ENCODE assay signal across 17 cellular contexts in the genomic region with DNA sequence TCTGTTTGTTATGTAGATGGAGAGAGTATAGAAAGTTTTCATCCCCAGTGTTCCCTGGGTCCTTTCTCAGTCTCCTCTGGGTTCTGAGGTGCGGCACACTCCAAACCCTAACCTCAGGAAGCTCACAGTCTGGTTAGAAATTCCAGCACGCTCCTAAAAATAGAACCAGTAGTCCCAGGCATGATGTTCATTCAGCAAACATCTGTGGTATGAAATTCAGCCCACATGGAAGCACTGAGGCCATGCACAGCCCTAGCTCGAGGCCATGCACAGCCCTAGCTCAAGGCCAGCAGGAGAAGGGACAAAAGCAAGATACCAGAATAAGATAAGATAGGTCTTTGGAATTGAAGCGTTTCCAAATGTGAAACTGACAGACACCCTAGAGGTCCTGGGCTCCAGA.
DNase-seq lines count a peak whose midpoint lies in the region; ATAC-seq and TF ChIP-seq lines count a peak whose summit lies in the region.
"Had no signal": no experiment of that assay in that cellular context is flagged by ENCODE, and none has a peak within 500 bp of the region (broad histone marks: within the 10 kb centered on the region; RNA-seq: fewer than 3 reads in every experiment).

No MANE protein-coding gene starts in this region.

- H3K27ac Mint-ChIP-seq in osteocyte (ENCODE audit: unreplicated experiment), result peak overlapping the region; percentile 83
- H3K27ac Mint-ChIP-seq: natural killer cell treated with Interleukin-12 subunit alpha and Interleukin-12 subunit beta and Interleukin-15 and Interleukin-18, amount 100 ng/mL, for 72 hours; T-helper 2 cell treated with Interferon-gamma antibody and Interleukin-4, amounts not matched to agents 5 μg/mL and 100 μg/mL, for 36 hours had no signal

- H4K20me1 ChIP-seq in SK-N-SH (ENCODE audit: insufficient read depth), result no peaks in the 10 kb centered on the region

- no peaks in the 10 kb centered on the region for H3K9me3 Mint-ChIP-seq in osteocyte (ENCODE audit: unreplicated experiment)
- H3K9me3 Mint-ChIP-seq: natural killer cell treated with Interleukin-12 subunit alpha and Interleukin-12 subunit beta and Interleukin-15 and Interleukin-18, amount 100 ng/mL, for 72 hours; T-helper 2 cell treated with Interferon-gamma antibody and Interleukin-4, amounts not matched to agents 5 μg/mL and 100 μg/mL, for 36 hours had no signal

- H3K4me3 ChIP-seq in SK-N-SH (ENCODE audit: low read depth in 2 of 2, low read length in 1 of 2), result no peak overlapping the region
- H3K4me3 ChIP-seq: esophagus muscularis mucosa, skin epidermis, testis had no signal

- POLR2A ChIA-PET in SK-N-SH (lab: Yijun Ruan, JAX), result no interaction called here

- peaks cover 48% of the 10 kb centered on the region for H3K4me1 Mint-ChIP-seq in osteocyte (ENCODE audit: unreplicated experiment)

- peaks cover 7 to 15% of the 10 kb centered on the region in 2 experiments; a peak in 3 of 4 replicates for H3K4me1 ChIP-seq in SK-N-SH (ENCODE audit: control insufficient read depth in 1 of 2, insufficient read depth in 2 of 2, low read depth in 1 of 2, low read length in 1 of 2)
- H3K4me1 ChIP-seq: testis had no signal

- ATAC-seq in HG02973 (IDR thresholded peaks at IDR 0.05; ENCODE audit: unreplicated experiment), result no peak
- ATAC-seq: natural killer cell treated with Interleukin-12 subunit alpha and Interleukin-12 subunit beta and Interleukin-15 and Interleukin-18, amount 100 ng/mL, for 72 hours had no signal

- no peak overlapping the region for H3K4me2 ChIP-seq in SK-N-SH

- TF ChIP-seq CTCF in SK-N-SH (IDR thresholded peaks at IDR 0.05) (no peak), osteocyte (IDR thresholded peaks at IDR 0.05) (no peak)

- H3K9me2 ChIP-seq in SK-N-SH, result no peaks in the 10 kb centered on the region

- no peak overlapping the region for H3K9ac ChIP-seq in SK-N-SH

- 68% methylated on average over 4 of the region's 4 CpGs for whole genome bisulfite sequencing in SK-N-SH (ENCODE audit: low lambda C conversion rate)

- H3K27me3 ChIP-seq in SK-N-SH (ENCODE audit: insufficient read depth), result no peaks in the 10 kb centered on the region
- H3K27me3 ChIP-seq: esophagus muscularis mucosa, testis had no signal

- no peak for TF ChIP-seq RAD21 in SK-N-SH (IDR thresholded peaks at IDR 0.05; ENCODE audit: low read length)

- H3K4me3 Mint-ChIP-seq in osteocyte (ENCODE audit: unreplicated experiment), result peak overlapping the region; percentile 0
- H3K4me3 Mint-ChIP-seq: natural killer cell treated with Interleukin-12 subunit alpha and Interleukin-12 subunit beta and Interleukin-15 and Interleukin-18, amount 100 ng/mL, for 72 hours; T-helper 2 cell treated with Interferon-gamma antibody and Interleukin-4, amounts not matched to agents 5 μg/mL and 100 μg/mL, for 36 hours had no signal

- peaks cover 13% of the 10 kb centered on the region for H3F3A ChIP-seq in SK-N-SH (replicated peaks; ENCODE audit: insufficient read depth)

- H2AFZ ChIP-seq in SK-N-SH (ENCODE audit: low read depth), result no peak overlapping the region

- no peaks in the 10 kb centered on the region for H3K36me3 ChIP-seq in SK-N-SH (replicated peaks in 1 of 2; ENCODE audit: control insufficient read depth in 1 of 2, insufficient read depth in 2 of 2, low read length in 1 of 2)
- H3K36me3 ChIP-seq: esophagus muscularis mucosa had no signal

- H3K79me2 ChIP-seq in SK-N-SH (ENCODE audit: insufficient read depth), result no peaks in the 10 kb centered on the region

- H3K36me3 Mint-ChIP-seq in osteocyte (ENCODE audit: unreplicated experiment), result peaks cover 4% of the 10 kb centered on the region
- H3K36me3 Mint-ChIP-seq: natural killer cell treated with Interleukin-12 subunit alpha and Interleukin-12 subunit beta and Interleukin-15 and Interleukin-18, amount 100 ng/mL, for 72 hours had no signal

- no peaks in the 10 kb centered on the region for H3K27me3 Mint-ChIP-seq in osteocyte (ENCODE audit: unreplicated experiment)
- H3K27me3 Mint-ChIP-seq: natural killer cell treated with Interleukin-12 subunit alpha and Interleukin-12 subunit beta and Interleukin-15 and Interleukin-18, amount 100 ng/mL, for 72 hours had no signal

- H3K27ac ChIP-seq in SK-N-SH (ENCODE audit: low read depth in 2 of 2, low read length in 1 of 2), result peak overlapping the region in 1 of 2 experiments; percentile 53; a peak in 2 of 4 replicates
- H3K27ac ChIP-seq: esophagus muscularis mucosa, skin epidermis, testis had no signal

- no peaks in the 10 kb centered on the region for H3K9me3 ChIP-seq in SK-N-SH
- H3K9me3 ChIP-seq: esophagus muscularis mucosa, testis had no signal

- TF ChIP-seq EP300 in SK-N-SH (IDR thresholded peaks at IDR 0.05; ENCODE audit: borderline replicate concordance in 1 of 2, low read depth in 1 of 2, low read length in 1 of 2), result no peak

- CTCF ChIA-PET in SK-N-SH (lab: Yijun Ruan, JAX), result interaction anchor here (1.6 kb wide), 1 partner anchor 82 kb away, joined by 7 read pairs; a partner anchor contains a TSS

- peak; percentile 74 for DNase-seq in GM03348 (ENCODE audit: low spot score)
- DNase-seq in SK-N-SH, result no peak
- peak; percentile 88 for DNase-seq in fibroblast of peridontal ligament (ENCODE audit: extremely low read depth)
- no peak for DNase-seq in osteocyte (ENCODE audit: extremely low spot score, unreplicated experiment)
- no peak for DNase-seq in NCI-H1417 (lab: John Stamatoyannopoulos, UW)
- no peak for DNase-seq in NCI-H187 treated with DMSO at 0.1 percent for 48 hours (lab: John Stamatoyannopoulos, UW)
- no peak for DNase-seq in T-helper 9 cell
- DNase-seq: activated CD4-positive, alpha-beta T cell treated with anti-CD3 and anti-CD28 coated beads, Interleukin-2, amount 50 U/mL, for 4 hours; activated gamma-delta T cell; cerebellar nuclear complex; NCI-H345; testis had no signal

TF ChIP-seq in SK-N-SH, 30 proteins besides CTCF, POLR2A, EP300 and RAD21 (continues in another document):
- TF ChIP-seq, protein P1, sequence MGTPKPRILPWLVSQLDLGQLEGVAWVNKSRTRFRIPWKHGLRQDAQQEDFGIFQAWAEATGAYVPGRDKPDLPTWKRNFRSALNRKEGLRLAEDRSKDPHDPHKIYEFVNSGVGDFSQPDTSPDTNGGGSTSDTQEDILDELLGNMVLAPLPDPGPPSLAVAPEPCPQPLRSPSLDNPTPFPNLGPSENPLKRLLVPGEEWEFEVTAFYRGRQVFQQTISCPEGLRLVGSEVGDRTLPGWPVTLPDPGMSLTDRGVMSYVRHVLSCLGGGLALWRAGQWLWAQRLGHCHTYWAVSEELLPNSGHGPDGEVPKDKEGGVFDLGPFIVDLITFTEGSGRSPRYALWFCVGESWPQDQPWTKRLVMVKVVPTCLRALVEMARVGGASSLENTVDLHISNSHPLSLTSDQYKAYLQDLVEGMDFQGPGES (IDR thresholded peaks at IDR 0.05; ENCODE audit: low read depth, low read length), result no peak
- no peak for TF ChIP-seq SMC3 (IDR thresholded peaks at IDR 0.05; ENCODE audit: low read depth, low read length)
- TF ChIP-seq, protein P2, sequence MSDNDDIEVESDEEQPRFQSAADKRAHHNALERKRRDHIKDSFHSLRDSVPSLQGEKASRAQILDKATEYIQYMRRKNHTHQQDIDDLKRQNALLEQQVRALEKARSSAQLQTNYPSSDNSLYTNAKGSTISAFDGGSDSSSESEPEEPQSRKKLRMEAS (IDR thresholded peaks at IDR 0.05; ENCODE audit: low read depth), result peak; percentile 89
- TF ChIP-seq RFX5 (IDR thresholded peaks at IDR 0.05; ENCODE audit: low read length), result no peak
- no peak for TF ChIP-seq POLR2AphosphoS5 (IDR thresholded peaks at IDR 0.05; ENCODE audit: low read depth, low read length)
- TF ChIP-seq, protein P3, sequence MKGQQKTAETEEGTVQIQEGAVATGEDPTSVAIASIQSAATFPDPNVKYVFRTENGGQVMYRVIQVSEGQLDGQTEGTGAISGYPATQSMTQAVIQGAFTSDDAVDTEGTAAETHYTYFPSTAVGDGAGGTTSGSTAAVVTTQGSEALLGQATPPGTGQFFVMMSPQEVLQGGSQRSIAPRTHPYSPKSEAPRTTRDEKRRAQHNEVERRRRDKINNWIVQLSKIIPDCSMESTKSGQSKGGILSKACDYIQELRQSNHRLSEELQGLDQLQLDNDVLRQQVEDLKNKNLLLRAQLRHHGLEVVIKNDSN (IDR thresholded peaks at IDR 0.05; ENCODE audit: borderline replicate concordance, low read depth), result no peak
- TF ChIP-seq, protein P4, sequence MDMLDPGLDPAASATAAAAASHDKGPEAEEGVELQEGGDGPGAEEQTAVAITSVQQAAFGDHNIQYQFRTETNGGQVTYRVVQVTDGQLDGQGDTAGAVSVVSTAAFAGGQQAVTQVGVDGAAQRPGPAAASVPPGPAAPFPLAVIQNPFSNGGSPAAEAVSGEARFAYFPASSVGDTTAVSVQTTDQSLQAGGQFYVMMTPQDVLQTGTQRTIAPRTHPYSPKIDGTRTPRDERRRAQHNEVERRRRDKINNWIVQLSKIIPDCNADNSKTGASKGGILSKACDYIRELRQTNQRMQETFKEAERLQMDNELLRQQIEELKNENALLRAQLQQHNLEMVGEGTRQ (IDR thresholded peaks at IDR 0.05; ENCODE audit: borderline replicate concordance, low read depth, low read length), result no peak
- peak; percentile 53 for TF ChIP-seq TCF12 (IDR thresholded peaks at IDR 0.05)
- no peak for TF ChIP-seq ELF1 (IDR thresholded peaks at IDR 0.05)
- TF ChIP-seq, protein P5, sequence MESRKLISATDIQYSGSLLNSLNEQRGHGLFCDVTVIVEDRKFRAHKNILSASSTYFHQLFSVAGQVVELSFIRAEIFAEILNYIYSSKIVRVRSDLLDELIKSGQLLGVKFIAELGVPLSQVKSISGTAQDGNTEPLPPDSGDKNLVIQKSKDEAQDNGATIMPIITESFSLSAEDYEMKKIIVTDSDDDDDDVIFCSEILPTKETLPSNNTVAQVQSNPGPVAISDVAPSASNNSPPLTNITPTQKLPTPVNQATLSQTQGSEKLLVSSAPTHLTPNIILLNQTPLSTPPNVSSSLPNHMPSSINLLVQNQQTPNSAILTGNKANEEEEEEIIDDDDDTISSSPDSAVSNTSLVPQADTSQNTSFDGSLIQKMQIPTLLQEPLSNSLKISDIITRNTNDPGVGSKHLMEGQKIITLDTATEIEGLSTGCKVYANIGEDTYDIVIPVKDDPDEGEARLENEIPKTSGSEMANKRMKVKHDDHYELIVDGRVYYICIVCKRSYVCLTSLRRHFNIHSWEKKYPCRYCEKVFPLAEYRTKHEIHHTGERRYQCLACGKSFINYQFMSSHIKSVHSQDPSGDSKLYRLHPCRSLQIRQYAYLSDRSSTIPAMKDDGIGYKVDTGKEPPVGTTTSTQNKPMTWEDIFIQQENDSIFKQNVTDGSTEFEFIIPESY (IDR thresholded peaks at IDR 0.05; ENCODE audit: borderline replicate concordance, low read depth), result no peak
- no peak for TF ChIP-seq EZH2phosphoT487 (IDR thresholded peaks at IDR 0.05; ENCODE audit: borderline replicate concordance, low read depth)
- no peak for TF ChIP-seq GABPA (IDR thresholded peaks at IDR 0.05; ENCODE audit: low read depth)
- TF ChIP-seq TEAD4 (IDR thresholded peaks at IDR 0.05; ENCODE audit: borderline replicate concordance, insufficient read depth), result peak; percentile 41; the same call in 1 of the 2 replicates
- peak; percentile 23; the same call in 1 of the 2 replicates for TF ChIP-seq JUND (IDR thresholded peaks at IDR 0.05)
- no peak for TF ChIP-seq NFIC (IDR thresholded peaks at IDR 0.05; ENCODE audit: borderline replicate concordance)
- no peak for TF ChIP-seq RCOR1 (IDR thresholded peaks at IDR 0.05; ENCODE audit: low read length)

Comparison
In these comparisons a context has a peak if more than half of its experiments do, and no peak if none do; other contexts are left out.
1. DNase-seq: peak in GM03348 (single experiment) and fibroblast of peridontal ligament (single experiment); none in SK-N-SH (single experiment), osteocyte (single experiment), NCI-H1417 (0 of 3), NCI-H187 treated with DMSO at 0.1 percent for 48 hours (single experiment) and T-helper 9 cell (single experiment).